10 cellular contexts compared by ENCODE assay signal in the genomic region with DNA sequence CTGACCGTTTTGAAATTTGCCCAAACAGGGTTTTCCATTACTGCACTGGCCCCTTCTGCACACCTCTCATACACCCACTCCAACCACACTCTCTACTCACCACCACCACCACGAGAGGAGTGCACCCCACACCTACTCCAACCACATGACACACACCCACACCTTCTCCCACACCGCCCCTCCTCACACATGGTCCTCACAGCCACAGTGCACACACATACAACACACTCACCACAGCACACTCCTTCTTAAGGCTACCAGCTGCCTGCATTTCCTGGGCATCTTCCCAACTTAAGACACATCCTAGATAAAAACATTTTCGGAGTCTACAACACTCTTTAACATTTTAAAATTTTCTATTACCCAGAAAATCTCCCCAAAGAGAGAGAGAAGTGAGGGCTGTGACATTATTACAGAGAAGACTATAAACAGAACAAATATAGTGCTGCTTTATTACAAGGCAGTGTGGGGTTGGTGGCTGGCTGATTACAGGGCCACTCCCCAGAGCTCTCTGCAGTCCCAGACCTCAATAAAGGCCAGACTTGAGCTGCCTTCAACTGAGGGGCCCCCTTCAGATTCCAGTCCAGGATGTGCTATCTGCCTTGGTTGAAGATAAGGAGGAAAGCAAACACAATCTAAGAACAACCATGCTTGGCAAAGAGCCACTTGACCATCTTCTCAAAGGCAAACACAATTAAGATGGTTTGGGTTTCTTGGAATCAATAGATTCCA. TPM values are rescaled to one million over a fixed set of nuclear protein-coding genes. Genes with fewer than 3 reads are reported as not detected.
DNase-seq lines count a peak whose midpoint lies in the region; ATAC-seq lines count a peak whose summit lies in the region.
"Had no signal": no experiment of that assay in that cellular context is flagged by ENCODE, and none has a peak within 500 bp of the region (broad histone marks: within the 10 kb centered on the region; RNA-seq: fewer than 3 reads in every experiment).

No MANE protein-coding gene starts in this region.

- no peaks in the 10 kb centered on the region for H3K27me3 Mint-ChIP-seq in effector memory CD8-positive, alpha-beta T cell
- H3K27me3 Mint-ChIP-seq: activated naive CD4-positive, alpha-beta T cell treated with anti-CD3 and anti-CD28 coated beads, Interleukin-2, amount 10 ng/mL, durations not matched to agents 7 days and 5 days had no signal

- H3K4me1 Mint-ChIP-seq in effector memory CD8-positive, alpha-beta T cell (ENCODE audit: low read depth in 2 of 2): peaks cover 29 to 51% of the 10 kb centered on the region in 2 donors

- ATAC-seq in effector memory CD8-positive, alpha-beta T cell (replicated peaks): peak; percentile 96
- ATAC-seq in HG03520 (IDR thresholded peaks at IDR 0.05; ENCODE audit: unreplicated experiment): no peak

- peak overlapping the region; percentile 3 to 47 for H3K4me3 Mint-ChIP-seq in effector memory CD8-positive, alpha-beta T cell
- H3K4me3 Mint-ChIP-seq: activated naive CD4-positive, alpha-beta T cell treated with anti-CD3 and anti-CD28 coated beads, Interleukin-2, amount 10 ng/mL, durations not matched to agents 7 days and 5 days had no signal

- H3K9me3 Mint-ChIP-seq in effector memory CD8-positive, alpha-beta T cell: no peaks in the 10 kb centered on the region
- H3K9me3 Mint-ChIP-seq: activated naive CD4-positive, alpha-beta T cell treated with anti-CD3 and anti-CD28 coated beads, Interleukin-2, amount 10 ng/mL, durations not matched to agents 7 days and 5 days had no signal

- H3K36me3 Mint-ChIP-seq in effector memory CD8-positive, alpha-beta T cell (ENCODE audit: insufficient read depth): peaks cover 6% of the 10 kb centered on the region
- H3K36me3 Mint-ChIP-seq: activated naive CD4-positive, alpha-beta T cell treated with anti-CD3 and anti-CD28 coated beads, Interleukin-2, amount 10 ng/mL, durations not matched to agents 7 days and 5 days had no signal

- DNase-seq in Daoy (ENCODE audit: low read depth): peak; percentile 7
- peak; percentile 93 for DNase-seq in OCI-M1 (lab: John Stamatoyannopoulos, UW)
- DNase-seq in effector memory CD8-positive, alpha-beta T cell: peak; percentile 15 to 26 (median 19)
- DNase-seq in occipital lobe (lab: John Stamatoyannopoulos, UW): peak; percentile 18
- DNase-seq in dermis blood vessel endothelial cell: no peak
- DNase-seq in NCI-H774 (lab: John Stamatoyannopoulos, UW): no peak
- DNase-seq in GF-D8 (lab: John Stamatoyannopoulos, UW): no peak
- DNase-seq: activated naive CD4-positive, alpha-beta T cell treated with anti-CD3 and anti-CD28 coated beads, Interleukin-2, amount 10 ng/mL, durations not matched to agents 7 days and 5 days; NCI-H187 had no signal

- H3K27ac Mint-ChIP-seq in effector memory CD8-positive, alpha-beta T cell: peak overlapping the region; percentile 69 to 86
- H3K27ac Mint-ChIP-seq: activated naive CD4-positive, alpha-beta T cell treated with anti-CD3 and anti-CD28 coated beads, Interleukin-2, amount 10 ng/mL, durations not matched to agents 7 days and 5 days had no signal

RNA-seq across cellular contexts. Expression of gene NHEJ1, which starts 36.1 kb away (rescaled TPM):
- total RNA-seq in Daoy (2014; rRNA removed; shearing (Covaris generic)): 13.6 and 22.0 TPM in 2 replicates
- total RNA-seq in occipital lobe: 9.2 TPM
- total RNA-seq in dermis blood vessel endothelial cell: 25.7 and 28.8 TPM in 2 replicates

RNA-seq across cellular contexts. Expression of gene SLC23A3, which starts 45.3 kb away (rescaled TPM):
- 0.63 and 0.86 TPM in 2 replicates for total RNA-seq in Daoy (2014; rRNA removed; shearing (Covaris generic))
- total RNA-seq in occipital lobe (0.31 TPM), dermis blood vessel endothelial cell (1.3 and 3.2 TPM in 2 replicates)

RNA-seq across cellular contexts. Expression of gene CNPPD1, which starts 52.2 kb away (rescaled TPM):
- total RNA-seq in Daoy (2014; rRNA removed; shearing (Covaris generic)): 36.2 and 41.3 TPM in 2 replicates
- total RNA-seq in occipital lobe: 39.3 TPM
- 25.7 and 29.8 TPM in 2 replicates for total RNA-seq in dermis blood vessel endothelial cell

RNA-seq across cellular contexts. Expression of gene RETREG2, which starts 53.5 kb away (rescaled TPM):
- 33.3 and 48.8 TPM in 2 replicates for total RNA-seq in Daoy (2014; rRNA removed; shearing (Covaris generic))
- total RNA-seq in occipital lobe (73.8 TPM), dermis blood vessel endothelial cell (64.1 and 75.4 TPM in 2 replicates)

Comparison
In these comparisons a context has a peak if more than half of its experiments do, and no peak if none do; other contexts are left out.
1. DNase-seq: peak in Daoy (single experiment), OCI-M1 (single experiment), effector memory CD8-positive, alpha-beta T cell (3 of 3) and occipital lobe (single experiment); none in dermis blood vessel endothelial cell (single experiment), NCI-H774 (single experiment) and GF-D8 (single experiment).